Comparison of ENCODE assay signal across 10 cellular contexts in the genomic region with DNA sequence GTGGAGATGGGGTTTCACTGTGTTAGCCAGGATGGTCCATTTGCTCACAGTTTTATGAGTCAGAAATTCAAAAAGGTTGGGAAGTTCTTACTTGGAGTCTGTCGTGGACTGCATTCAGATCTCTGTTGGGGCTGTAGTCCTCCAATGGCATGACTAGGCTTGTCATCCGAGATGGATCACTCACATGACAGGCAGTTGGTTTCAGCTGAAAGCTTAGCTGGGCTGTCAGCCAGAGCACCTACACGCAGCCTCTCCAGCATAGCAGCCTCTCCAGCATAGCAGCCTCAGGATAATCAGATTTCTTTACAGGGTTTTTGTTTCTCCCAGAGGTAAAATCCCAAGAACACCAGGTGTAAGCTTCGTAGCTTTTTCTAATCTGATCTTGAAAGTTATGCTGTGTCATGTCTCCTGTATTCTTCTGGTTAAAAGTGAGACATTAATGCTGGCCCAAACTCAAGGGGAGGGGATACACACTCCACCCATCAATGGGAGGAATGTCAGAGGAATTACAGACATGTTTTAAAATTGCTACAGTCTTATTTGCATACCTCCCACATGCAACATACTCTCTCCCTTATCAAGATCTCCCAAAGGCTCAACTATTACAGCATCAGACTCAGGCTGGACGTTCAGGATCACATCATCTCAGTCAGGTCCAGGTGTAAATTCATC. TPM values are rescaled to one million over a fixed set of nuclear protein-coding genes. Genes with fewer than 3 reads are reported as not detected.
DNase-seq lines count a peak whose midpoint lies in the region; ATAC-seq and TF ChIP-seq lines count a peak whose summit lies in the region.
"Had no signal": no experiment of that assay in that cellular context is flagged by ENCODE, and none has a peak within 500 bp of the region (broad histone marks: within the 10 kb centered on the region; RNA-seq: fewer than 3 reads in every experiment).

No MANE protein-coding gene starts in this region.

- no peaks in the 10 kb centered on the region for H3K9me3 ChIP-seq in WERI-Rb-1 (ENCODE audit: severe bottlenecking)

- TF ChIP-seq CTCF in AG09309 (IDR thresholded peaks at IDR 0.05; ENCODE audit: control insufficient read depth, insufficient read depth, low read depth, low read length, missing control alignments): no peak
- no peak for TF ChIP-seq CTCF in WERI-Rb-1 (IDR thresholded peaks at IDR 0.05; ENCODE audit: low read depth, low read length)

- intact Hi-C loops in activated T-helper 1 cell treated with anti-CD3 and anti-CD28 coated beads, Interleukin-12 subunit alpha, Interleukin-12 subunit beta, Interleukin-2, Interleukin-4 antibody, amounts not matched to agents 30 ng/mL and 10 ng/mL and 1 ng/mL, durations not matched to agents 14 hours and 24 hours and 36 hours (cut with micrococcal nuclease): no loop called here
- intact Hi-C loops in activated CD4-positive, alpha-beta memory T cell treated with anti-CD3 and anti-CD28 coated beads for 36 hours (cut with micrococcal nuclease): no loop called here

- no peak overlapping the region for H3K4me3 Mint-ChIP-seq in activated T-helper 1 cell treated with anti-CD3 and anti-CD28 coated beads, Interleukin-12 subunit alpha, Interleukin-12 subunit beta, Interleukin-2, Interleukin-4 antibody, amounts not matched to agents 30 ng/mL and 10 ng/mL and 1 ng/mL, durations not matched to agents 14 hours and 24 hours and 36 hours
- H3K4me3 Mint-ChIP-seq in activated CD4-positive, alpha-beta memory T cell treated with anti-CD3 and anti-CD28 coated beads for 36 hours: no peak overlapping the region
- H3K4me3 Mint-ChIP-seq: activated naive CD8-positive, alpha-beta T cell had no signal

- H3K27me3 Mint-ChIP-seq in activated T-helper 1 cell treated with anti-CD3 and anti-CD28 coated beads, Interleukin-12 subunit alpha, Interleukin-12 subunit beta, Interleukin-2, Interleukin-4 antibody, amounts not matched to agents 30 ng/mL and 10 ng/mL and 1 ng/mL, durations not matched to agents 14 hours and 24 hours and 36 hours (ENCODE audit: insufficient read depth): no peaks in the 10 kb centered on the region
- H3K27me3 Mint-ChIP-seq in activated CD4-positive, alpha-beta memory T cell treated with anti-CD3 and anti-CD28 coated beads for 36 hours: no peaks in the 10 kb centered on the region
- H3K27me3 Mint-ChIP-seq: activated naive CD8-positive, alpha-beta T cell had no signal

- POLR2A ChIA-PET in activated CD4-positive, alpha-beta memory T cell treated with anti-CD3 and anti-CD28 coated beads for 36 hours (lab: Charles Lee): no interaction called here

- DNase-seq in AG09309 (ENCODE audit: low read depth) (peak; percentile 39), NCI-H1105 treated with DMSO at 0.1 percent for 48 hours (lab: John Stamatoyannopoulos, UW) (peak; percentile 50), WERI-Rb-1 (peak; percentile 76), kidney glomerular epithelial cell (lab: John Stamatoyannopoulos, UW) (peak; percentile 60), NK-92 (lab: John Stamatoyannopoulos, UW; ENCODE audit: unreplicated experiment) (no peak)
- DNase-seq in activated T-helper 1 cell treated with anti-CD3 and anti-CD28 coated beads, Interleukin-12 subunit alpha, Interleukin-12 subunit beta, Interleukin-2, Interleukin-4 antibody, amounts not matched to agents 30 ng/mL and 10 ng/mL and 1 ng/mL, durations not matched to agents 14 hours and 24 hours and 36 hours (ENCODE audit: low spot score): no peak
- no peak for DNase-seq in activated CD4-positive, alpha-beta memory T cell treated with anti-CD3 and anti-CD28 coated beads for 36 hours
- DNase-seq: T-helper 9 cell had no signal

- CTCF ChIA-PET in activated CD4-positive, alpha-beta memory T cell treated with anti-CD3 and anti-CD28 coated beads for 36 hours (lab: Charles Lee): no interaction called here

- H3K9me3 Mint-ChIP-seq in activated T-helper 1 cell treated with anti-CD3 and anti-CD28 coated beads, Interleukin-12 subunit alpha, Interleukin-12 subunit beta, Interleukin-2, Interleukin-4 antibody, amounts not matched to agents 30 ng/mL and 10 ng/mL and 1 ng/mL, durations not matched to agents 14 hours and 24 hours and 36 hours: peaks cover 6% of the 10 kb centered on the region
- peaks cover 2% of the 10 kb centered on the region for H3K9me3 Mint-ChIP-seq in activated CD4-positive, alpha-beta memory T cell treated with anti-CD3 and anti-CD28 coated beads for 36 hours

- H3K36me3 ChIP-seq in WERI-Rb-1: no peaks in the 10 kb centered on the region

- no peak for ATAC-seq in HG03432 (IDR thresholded peaks at IDR 0.05; ENCODE audit: unreplicated experiment)

- H3K4me3 ChIP-seq in AG09309 (ENCODE audit: control insufficient read depth, low read depth, low read length) (no peak overlapping the region), WERI-Rb-1 (ENCODE audit: low read depth, low read length) (no peak overlapping the region)

- no peaks in the 10 kb centered on the region for H3K27me3 ChIP-seq in WERI-Rb-1 (ENCODE audit: insufficient read depth, low read depth, severe bottlenecking)

- no peak overlapping the region for H3K27ac Mint-ChIP-seq in activated T-helper 1 cell treated with anti-CD3 and anti-CD28 coated beads, Interleukin-12 subunit alpha, Interleukin-12 subunit beta, Interleukin-2, Interleukin-4 antibody, amounts not matched to agents 30 ng/mL and 10 ng/mL and 1 ng/mL, durations not matched to agents 14 hours and 24 hours and 36 hours
- no peak overlapping the region for H3K27ac Mint-ChIP-seq in activated CD4-positive, alpha-beta memory T cell treated with anti-CD3 and anti-CD28 coated beads for 36 hours
- H3K27ac Mint-ChIP-seq: activated naive CD8-positive, alpha-beta T cell had no signal

- no peaks in the 10 kb centered on the region for H3K4me1 Mint-ChIP-seq in activated T-helper 1 cell treated with anti-CD3 and anti-CD28 coated beads, Interleukin-12 subunit alpha, Interleukin-12 subunit beta, Interleukin-2, Interleukin-4 antibody, amounts not matched to agents 30 ng/mL and 10 ng/mL and 1 ng/mL, durations not matched to agents 14 hours and 24 hours and 36 hours (ENCODE audit: low read depth)
- no peaks in the 10 kb centered on the region for H3K4me1 Mint-ChIP-seq in activated CD4-positive, alpha-beta memory T cell treated with anti-CD3 and anti-CD28 coated beads for 36 hours (ENCODE audit: low read depth)

- peak overlapping the region; percentile 60 for H3K27ac ChIP-seq in WERI-Rb-1

- H3K36me3 Mint-ChIP-seq in activated T-helper 1 cell treated with anti-CD3 and anti-CD28 coated beads, Interleukin-12 subunit alpha, Interleukin-12 subunit beta, Interleukin-2, Interleukin-4 antibody, amounts not matched to agents 30 ng/mL and 10 ng/mL and 1 ng/mL, durations not matched to agents 14 hours and 24 hours and 36 hours (ENCODE audit: low read depth): no peaks in the 10 kb centered on the region
- no peaks in the 10 kb centered on the region for H3K36me3 Mint-ChIP-seq in activated CD4-positive, alpha-beta memory T cell treated with anti-CD3 and anti-CD28 coated beads for 36 hours
- H3K36me3 Mint-ChIP-seq: activated naive CD8-positive, alpha-beta T cell had no signal

RNA-seq across cellular contexts. Expression of a gene that starts 31.6 kb away (rescaled TPM):
- total RNA-seq in activated T-helper 1 cell treated with anti-CD3 and anti-CD28 coated beads, Interleukin-12 subunit alpha, Interleukin-12 subunit beta, Interleukin-2, Interleukin-4 antibody, amounts not matched to agents 30 ng/mL and 10 ng/mL and 1 ng/mL, durations not matched to agents 14 hours and 24 hours and 36 hours: not detected in 2 replicates
- total RNA-seq in activated CD4-positive, alpha-beta memory T cell treated with anti-CD3 and anti-CD28 coated beads for 36 hours: not detected

Comparison
In these comparisons a context has a peak if more than half of its experiments do, and no peak if none do; other contexts are left out.
1. DNase-seq: peak in AG09309 (single experiment), NCI-H1105 treated with DMSO at 0.1 percent for 48 hours (single experiment), WERI-Rb-1 (single experiment) and kidney glomerular epithelial cell (single experiment); none in NK-92 (single experiment), activated T-helper 1 cell treated with anti-CD3 and anti-CD28 coated beads, Interleukin-12 subunit alpha, Interleukin-12 subunit beta, Interleukin-2, Interleukin-4 antibody, amounts not matched to agents 30 ng/mL and 10 ng/mL and 1 ng/mL, durations not matched to agents 14 hours and 24 hours and 36 hours (single experiment) and activated CD4-positive, alpha-beta memory T cell treated with anti-CD3 and anti-CD28 coated beads for 36 hours (single experiment).